In the genomic region with DNA sequence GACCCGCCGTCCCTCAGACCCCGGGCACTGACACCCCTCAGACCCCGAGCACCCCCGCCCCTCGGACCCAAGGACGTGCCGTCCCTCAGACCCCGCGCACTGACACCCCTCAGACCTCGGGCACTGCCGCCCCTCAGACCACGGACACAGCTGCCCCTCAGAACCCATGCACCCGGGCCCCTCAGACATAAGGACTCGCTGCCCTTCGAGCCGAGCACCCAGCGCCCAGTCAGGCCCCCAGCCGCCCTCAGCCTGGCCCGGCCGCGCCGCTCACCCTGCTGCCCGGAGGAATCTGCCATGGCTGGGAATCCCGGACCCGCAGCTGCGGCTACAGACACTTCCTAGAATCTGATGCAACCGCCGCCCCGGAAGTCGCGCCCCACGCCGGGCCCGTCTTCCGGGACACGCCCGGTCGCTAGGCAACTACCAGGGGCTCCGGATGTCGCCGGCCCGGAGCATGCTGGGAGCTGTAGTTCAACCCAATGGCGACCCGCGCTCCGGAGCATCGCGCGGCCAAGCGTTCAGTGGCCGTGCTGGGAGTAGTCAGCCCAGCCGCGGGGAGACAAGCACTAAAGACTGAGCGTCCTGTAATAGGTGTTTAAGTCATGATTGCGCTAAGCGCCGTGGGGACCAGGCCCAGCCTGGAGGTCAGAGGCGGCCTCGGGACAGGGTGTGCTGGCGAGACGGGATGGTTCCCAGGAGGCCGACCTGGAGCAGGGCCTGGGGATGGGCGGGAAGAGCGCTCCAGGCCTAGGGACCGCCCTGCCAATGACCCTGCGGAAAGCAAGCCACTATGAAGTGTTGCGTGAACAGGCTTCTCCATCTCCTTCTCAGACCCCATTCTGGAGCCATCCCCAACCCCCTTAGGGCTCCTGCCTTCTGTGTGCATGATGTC, we compare ENCODE assay signal across 8 cellular contexts. TPM values are rescaled to one million over a fixed set of nuclear protein-coding genes. Genes with fewer than 3 reads are reported as not detected.
DNase-seq lines count a peak whose midpoint lies in the region; ATAC-seq, FAIRE-seq and TF ChIP-seq lines count a peak whose summit lies in the region.

CARS1 (minus strand) TSS at position 355 of the 895 bp plus-strand sequence; CDS start at position 299, 56 bp downstream.

- TF ChIP-seq RAD21 in A549 (conservative IDR thresholded peaks at IDR 0.05 in 1 of 2, IDR thresholded peaks at IDR 0.05 in 1 of 2) = no peak

- H3K36me3 ChIP-seq in breast epithelium (no peaks in the 10 kb centered on the region), smooth muscle cell (ENCODE audit: low read depth) (no peaks in the 10 kb centered on the region)

- TF ChIP-seq CTCF in A549 (IDR thresholded peaks at IDR 0.05) (no peak), VCaP (conservative IDR thresholded peaks at IDR 0.05) (no peak), breast epithelium (IDR thresholded peaks at IDR 0.05) (no peak), smooth muscle cell (IDR thresholded peaks at IDR 0.05; ENCODE audit: borderline replicate concordance, insufficient read depth, poor library complexity, severe bottlenecking) (no peak)

- peaks cover 16% of the 10 kb centered on the region for H3F3A ChIP-seq in smooth muscle cell (ENCODE audit: low read depth)

- CTCF ChIA-PET in A549 (lab: Yijun Ruan, JAX) = interaction anchor here (0.8 to 3.4 kb wide), 6 partner anchors 20 to 88 kb away, joined by 3 to 17 read pairs (median 4); no protein-coding TSS in a partner anchor

- POLR2A ChIA-PET in A549 (lab: Yijun Ruan, JAX) = interaction anchor here (0.6 to 1.0 kb wide), 6 partner anchors 10 to 140 kb away, joined by 3 to 5 read pairs (median 3); partner anchors contain the start of genes NAP1L4 and PHLDA2

- TF ChIP-seq POLR2A in A549 (IDR thresholded peaks at IDR 0.05; ENCODE audit: low read length) (peak; percentile 53), breast epithelium (IDR thresholded peaks at IDR 0.05) (peak; percentile 37)

- ATAC-seq in A549 = peak; percentile 99
- peak; percentile 96 for ATAC-seq in GM18867 (IDR thresholded peaks at IDR 0.05; ENCODE audit: unreplicated experiment)
- ATAC-seq in HG03103 (IDR thresholded peaks at IDR 0.05; ENCODE audit: low read depth, unreplicated experiment) = peak; percentile 95

- peak; percentile 28 for FAIRE-seq in A549 (lab: Jason Lieb, UNC)

- peak within 1 kb of the TSS; percentile 95 for H3K9ac ChIP-seq in smooth muscle cell (ENCODE audit: low read depth)

- DNase-seq in A549 (ENCODE audit: low read depth in 1 of 2, low spot score in 1 of 2) (peak; percentile 92 to 94), NCI-H2171 treated with DMSO at 0.1 percent for 48 hours (lab: John Stamatoyannopoulos, UW) (peak; percentile 83), breast epithelium (ENCODE audit: low spot score in 2 of 2) (peak; percentile 92 to 94), iPS-NIHi11 (ENCODE audit: low spot score) (peak; percentile 98), smooth muscle cell (lab: John Stamatoyannopoulos, UW; ENCODE audit: unreplicated experiment) (peak; percentile 78)

- TF ChIP-seq EP300 in A549 (IDR thresholded peaks at IDR 0.05) = no peak

- intact Hi-C loops in breast epithelium (cut with DNase I; ENCODE audit: low total_unique reads) = no loop called here

- peak within 1 kb of the TSS; percentile 83 for H2AFZ ChIP-seq in smooth muscle cell (ENCODE audit: low read depth)

- 2% methylated on average over 16 of the region's 68 CpGs for WGBS in A549 (ENCODE audit: missing lambda C conversion rate)
- 3% methylated on average over 59 of the region's 68 CpGs for WGBS in smooth muscle cell (ENCODE audit: low lambda C conversion rate)

- no peaks in the 10 kb centered on the region for H3K9me3 ChIP-seq in A549
- H3K9me3 ChIP-seq in breast epithelium = no peaks in the 10 kb centered on the region
- no peaks in the 10 kb centered on the region for H3K9me3 ChIP-seq in smooth muscle cell (replicated peaks; ENCODE audit: low read depth)

- H3K4me2 ChIP-seq in A549 (peak within 1 kb of the TSS; percentile 90), smooth muscle cell (peak within 1 kb of the TSS; percentile 96)

- peak within 1 kb of the TSS; percentile 98 to 99 for H3K27ac ChIP-seq in A549
- peak within 1 kb of the TSS; percentile 76 for H3K27ac ChIP-seq in VCaP
- peak within 1 kb of the TSS; percentile 82 to 96 for H3K27ac ChIP-seq in breast epithelium
- peak within 1 kb of the TSS; percentile 88 for H3K27ac ChIP-seq in smooth muscle cell (ENCODE audit: low read depth)

- H3K4me1 ChIP-seq in A549 (peaks cover 29% of the 10 kb centered on the region), breast epithelium (peaks cover 3 to 7% of the 10 kb centered on the region in 2 donors), smooth muscle cell (ENCODE audit: low read depth) (peaks cover 11% of the 10 kb centered on the region)

- peaks cover 36% of the 10 kb centered on the region for H4K20me1 ChIP-seq in smooth muscle cell (ENCODE audit: low read depth)

- peaks cover 48% of the 10 kb centered on the region for H3K79me2 ChIP-seq in smooth muscle cell (ENCODE audit: low read depth)

- no peaks in the 10 kb centered on the region for H3K27me3 ChIP-seq in breast epithelium
- no peaks in the 10 kb centered on the region for H3K27me3 ChIP-seq in smooth muscle cell (ENCODE audit: low read depth)

- peak within 1 kb of the TSS; percentile 83 for H3K4me3 ChIP-seq in A549
- peak within 1 kb of the TSS; percentile 79 to 100 (median 90) for H3K4me3 ChIP-seq in breast epithelium
- H3K4me3 ChIP-seq in smooth muscle cell = peak within 1 kb of the TSS; percentile 84

TF ChIP-seq in A549, 52 proteins besides CTCF, POLR2A, EP300 and RAD21 (continues in another document):
- no peak for TF ChIP-seq MAZ (IDR thresholded peaks at IDR 0.05; ENCODE audit: borderline replicate concordance, low read depth, low read length)
- no peak for TF ChIP-seq GATA3 (IDR thresholded peaks at IDR 0.05; ENCODE audit: borderline replicate concordance)
- TF ChIP-seq HOXB5 (CRISPR knock-in tag; IDR thresholded peaks at IDR 0.05) = peak; percentile 62; the same call in 1 of the 2 replicates
- peak; percentile 53 to 90; a peak in 3 of 4 replicates for TF ChIP-seq CEBPB (IDR thresholded peaks at IDR 0.05)
- no peak for TF ChIP-seq EHMT2 (IDR thresholded peaks at IDR 0.05; ENCODE audit: low read depth)
- no peak for TF ChIP-seq CHD4 (IDR thresholded peaks at IDR 0.05; ENCODE audit: borderline replicate concordance)
- no peak for TF ChIP-seq HOXB13 (CRISPR knock-in tag; IDR thresholded peaks at IDR 0.05; ENCODE audit: low read depth)
- no peak; the same call in 1 of the 2 replicates for TF ChIP-seq TP53 (CRISPR knock-in tag; IDR thresholded peaks at IDR 0.05)
- TF ChIP-seq MAX (IDR thresholded peaks at IDR 0.05) = peak; percentile 85
- TF ChIP-seq USF2 (IDR thresholded peaks at IDR 0.05) = no peak
- TF ChIP-seq EHF (CRISPR knock-in tag; IDR thresholded peaks at IDR 0.05) = no peak
- TF ChIP-seq TFCP2L1 (CRISPR knock-in tag; IDR thresholded peaks at IDR 0.05) = no peak
- TF ChIP-seq RCOR1 (IDR thresholded peaks at IDR 0.05; ENCODE audit: low read depth, low read length) = no peak
- TF ChIP-seq, protein P1, sequence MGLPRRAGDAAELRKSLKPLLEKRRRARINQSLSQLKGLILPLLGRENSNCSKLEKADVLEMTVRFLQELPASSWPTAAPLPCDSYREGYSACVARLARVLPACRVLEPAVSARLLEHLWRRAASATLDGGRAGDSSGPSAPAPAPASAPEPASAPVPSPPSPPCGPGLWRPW (IDR thresholded peaks at IDR 0.05) = no peak
- no peak for TF ChIP-seq FOSL2 (IDR thresholded peaks at IDR 0.05)
- TF ChIP-seq FOSL2 (CRISPR knock-in tag; IDR thresholded peaks at IDR 0.05) = 0 out of 2 replicates have a peak, but pooled peaks have one; percentile 6
- TF ChIP-seq ESRRA (IDR thresholded peaks at IDR 0.05; ENCODE audit: borderline replicate concordance, low read length) = no peak
- peak; percentile 22; the same call in 1 of the 2 replicates for TF ChIP-seq MYC (IDR thresholded peaks at IDR 0.05; ENCODE audit: borderline replicate concordance, low read length)
- TF ChIP-seq JUN (IDR thresholded peaks at IDR 0.05) = peak; percentile 80 to 96
- no peak for TF ChIP-seq ATOH8 (CRISPR knock-in tag; IDR thresholded peaks at IDR 0.05; ENCODE audit: low read depth)
- no peak for TF ChIP-seq CBX2 (IDR thresholded peaks at IDR 0.05; ENCODE audit: borderline replicate concordance, low read depth)

RNA-seq across cellular contexts. Expression of gene CARS1, which starts in this region (rescaled TPM):
- 109 and 130 TPM in 2 replicates for polyA plus RNA-seq in A549 (2011; rRNA removed)
- 43.3 and 43.9 TPM in 2 replicates for polyA plus RNA-seq in A549 (2012; cell fraction: cytosol; rRNA removed)
- polyA plus RNA-seq in A549 (2012; cell fraction: nucleus; rRNA removed) = 105 and 130 TPM in 2 replicates
- 52.7 to 56.3 TPM (median 56.2 TPM) in 3 replicates for polyA plus RNA-seq in A549 (2017; fragmentation: RNase III; extraction: RNeasy Plus Mini Kit Qiagen cat#74134 plus additional on column Dnase treatment)
- polyA minus RNA-seq in A549 (2011; rRNA and poly(A)+ RNA removed) = 67.3 and 71.3 TPM in 2 replicates
- 10 to 100 TPM; 30.1 to 42.6 (median 40.7) TPM for total RNA-seq in breast epithelium
- total RNA-seq in smooth muscle cell = 51.7 and 57.0 TPM in 2 replicates
- polyA plus RNA-seq in smooth muscle cell = 61.6 and 64.6 TPM in 2 replicates

Comparison
In these comparisons a context has a peak if more than half of its experiments do, and no peak if none do; other contexts are left out.
1. Peak in every context shown above with its lines: DNase-seq, ATAC-seq, H3K4me3 ChIP-seq and H3K27ac ChIP-seq.